In the genomic region with DNA sequence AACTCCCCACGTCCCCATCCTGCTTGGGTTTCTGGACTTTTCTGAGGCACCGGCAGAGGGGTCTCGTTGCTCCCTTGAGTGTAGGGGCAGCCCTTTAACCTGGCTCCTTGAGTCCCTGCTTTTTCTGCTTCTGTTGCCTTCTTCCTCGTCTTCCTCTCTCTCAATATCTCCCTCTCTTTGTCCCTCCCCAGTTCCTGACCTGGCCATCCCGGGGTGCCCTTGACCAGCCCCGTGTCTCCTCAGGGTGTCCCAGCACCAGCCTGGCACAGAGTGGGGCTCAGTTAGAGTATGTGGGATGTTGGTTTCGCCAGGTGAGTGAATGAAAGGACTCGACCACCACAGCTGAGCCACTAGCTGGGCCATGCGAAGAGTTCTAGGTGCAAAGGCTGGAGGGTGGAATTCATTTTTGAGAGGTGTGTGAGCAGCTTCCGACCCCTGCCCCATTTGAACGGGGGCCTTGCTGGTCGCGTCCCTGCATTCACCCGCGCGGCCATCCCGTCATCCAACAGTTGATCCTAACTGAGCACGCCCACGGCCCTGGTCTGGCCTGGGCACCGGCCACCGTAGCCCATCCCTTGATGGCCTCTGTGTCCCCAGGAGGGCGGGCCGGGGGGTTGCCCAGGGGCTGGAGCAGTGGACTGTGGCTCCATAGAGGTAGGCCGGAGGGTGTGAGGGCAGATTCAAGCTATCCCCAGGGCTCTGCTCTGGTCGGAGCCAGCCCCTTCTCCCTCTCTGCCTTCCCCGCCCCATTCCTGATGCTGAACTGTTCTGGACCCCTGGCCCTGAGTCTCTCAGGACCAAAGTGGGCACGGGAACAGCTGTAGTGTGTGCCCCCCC, we compare ENCODE assay signal across 18 cellular contexts. TPM values are rescaled to one million over a fixed set of nuclear protein-coding genes. Genes with fewer than 3 reads are reported as not detected.
DNase-seq lines count a peak whose midpoint lies in the region; ATAC-seq, FAIRE-seq and TF ChIP-seq lines count a peak whose summit lies in the region.
"Had no signal": no experiment of that assay in that cellular context is flagged by ENCODE, and none has a peak within 500 bp of the region (broad histone marks: within the 10 kb centered on the region; RNA-seq: fewer than 3 reads in every experiment).

No MANE protein-coding gene starts in this region.

- no peak overlapping the region for H3K27ac ChIP-seq in Panc1 (ENCODE audit: low read length)
- H3K27ac ChIP-seq in kidney (ENCODE audit: low read depth in 2 of 2, low read length in 2 of 2): no peak overlapping the region
- H3K27ac ChIP-seq in ovary: no peak overlapping the region
- no peak overlapping the region for H3K27ac ChIP-seq in aorta (ENCODE audit: low read depth in 1 of 2, low read length in 2 of 2)
- H3K27ac ChIP-seq in Karpas-422 (ENCODE audit: low read length): no peak overlapping the region
- H3K27ac ChIP-seq: A549 had no signal

- H3K9ac ChIP-seq in kidney (ENCODE audit: low read length in 2 of 2): no peak overlapping the region
- no peak overlapping the region for H3K9ac ChIP-seq in Karpas-422 (ENCODE audit: low read length)

- 84 to 89% (median 85%) methylated on average over 27 of the region's 27 CpGs for WGBS in ovary, 3 donors
- WGBS in aorta, 2 donors: 84 to 87% methylated on average over 27 of the region's 27 CpGs

- H2AFZ ChIP-seq in Karpas-422 (ENCODE audit: low read length): no peak overlapping the region

- TF ChIP-seq EP300 in ovary (IDR thresholded peaks at IDR 0.05): no peak

- no peak for DNase-seq in Panc1 (ENCODE audit: low read depth, low spot score)
- peak; percentile 68 for DNase-seq in kidney
- DNase-seq in ovary: peak in 3 of 5 donors; percentile 43 to 60 (median 51)
- DNase-seq in aorta: peak in 1 of 2 donors; percentile 67
- no peak for DNase-seq in Karpas-422
- no peak for DNase-seq in ureter (ENCODE audit: low spot score)
- DNase-seq: Caco-2, DND-41, GDM1 had no signal

- intact Hi-C loops in Panc1 (cut with micrococcal nuclease; ENCODE audit: unreplicated experiment): no loop called here
- intact Hi-C loops in kidney (cut with DNase I): no loop called here
- intact Hi-C loops in ovary (cut with DNase I): no loop called here
- intact Hi-C loops in aorta (cut with DNase I): no loop called here

- no peak for TF ChIP-seq CTCF in Panc1 (IDR thresholded peaks at IDR 0.05)
- TF ChIP-seq CTCF in kidney (IDR thresholded peaks at IDR 0.05; ENCODE audit: borderline replicate concordance, extremely low read depth, insufficient read depth): no peak
- TF ChIP-seq CTCF in ovary (IDR thresholded peaks at IDR 0.05): no peak

- POLR2A ChIA-PET in Panc1 (lab: Charles Lee): no interaction called here

- no peak for FAIRE-seq in kidney (lab: Jason Lieb, UNC)
- FAIRE-seq: A549, GM12892, H1, HepG2, HTR-8/SVneo had no signal

- no peaks in the 10 kb centered on the region for H3K9me2 ChIP-seq in Karpas-422 (replicated peaks; ENCODE audit: insufficient read depth, low read length)

- H3K4me3 ChIP-seq in Panc1 (ENCODE audit: low read depth in 2 of 2, low read length in 2 of 2): no peak overlapping the region
- no peak overlapping the region for H3K4me3 ChIP-seq in kidney (ENCODE audit: low read length in 2 of 2)
- no peak overlapping the region for H3K4me3 ChIP-seq in ovary
- no peak overlapping the region for H3K4me3 ChIP-seq in aorta (ENCODE audit: low read length in 2 of 2)
- H3K4me3 ChIP-seq in Karpas-422 (ENCODE audit: low read length): no peak overlapping the region
- H3K4me3 ChIP-seq: A549, HAP-1 had no signal

- no peaks in the 10 kb centered on the region for H3K79me2 ChIP-seq in Karpas-422 (ENCODE audit: low read length)

- H3K36me3 ChIP-seq in Panc1 (ENCODE audit: control insufficient read depth, insufficient read depth, low read length): no peaks in the 10 kb centered on the region
- H3K36me3 ChIP-seq in kidney (ENCODE audit: control insufficient read depth in 1 of 2, insufficient read depth in 2 of 2, low read length in 2 of 2): no peaks in the 10 kb centered on the region
- H3K36me3 ChIP-seq in ovary: no peaks in the 10 kb centered on the region
- H3K36me3 ChIP-seq in aorta (ENCODE audit: control insufficient read depth in 1 of 2, insufficient read depth in 2 of 2, low read length in 1 of 2): no peaks in the 10 kb centered on the region
- H3K36me3 ChIP-seq in Karpas-422 (ENCODE audit: insufficient read depth, low read length): no peaks in the 10 kb centered on the region
- H3K36me3 ChIP-seq: HAP-1 had no signal

- BruUV-seq in Panc1 (replicated peaks; lab: Mats Ljungman, UMichigan): no TSS peak

- peak; percentile 11 for TF ChIP-seq POLR2A in ovary (IDR thresholded peaks at IDR 0.05)

- H3K4me2 ChIP-seq in Karpas-422 (ENCODE audit: low read depth, low read length, poor library complexity, severe bottlenecking): no peak overlapping the region
- H3K4me2 ChIP-seq: A549 had no signal

- no peaks in the 10 kb centered on the region for H4K20me1 ChIP-seq in Karpas-422 (ENCODE audit: insufficient read depth, low read depth, low read length)

- H3K9me3 ChIP-seq in Panc1 (ENCODE audit: control insufficient read depth, insufficient read depth, low read depth, low read length) (no peaks in the 10 kb centered on the region), kidney (ENCODE audit: control insufficient read depth in 1 of 2, low read length in 2 of 2) (no peaks in the 10 kb centered on the region), ovary (no peaks in the 10 kb centered on the region), aorta (ENCODE audit: control insufficient read depth, low read length) (no peaks in the 10 kb centered on the region), Karpas-422 (ENCODE audit: low read length) (no peaks in the 10 kb centered on the region)
- H3K9me3 ChIP-seq: A549, BE2C, Caco-2, HAP-1 had no signal

- in situ Hi-C loops in Panc1 (cut with HindIII; ENCODE audit: low pct_unique_long_range_greater_than_20kb, low sequenced_read_pairs): no loop called here

- ATAC-seq in Panc1 (peak; percentile 32; the same call in 1 of the 2 replicates), aorta (ENCODE audit: low FRiP score) (peak; percentile 34), HG02798 (IDR thresholded peaks at IDR 0.05; ENCODE audit: poor library complexity, unreplicated experiment) (no peak)
- ATAC-seq: A549, HepG2 had no signal

- H3K27me3 ChIP-seq in Panc1 (ENCODE audit: control insufficient read depth, insufficient read depth, low read length) (no peaks in the 10 kb centered on the region), ovary (no peaks in the 10 kb centered on the region), aorta (ENCODE audit: control insufficient read depth in 1 of 2, insufficient read depth in 2 of 2, low read length in 1 of 2) (no peaks in the 10 kb centered on the region), Karpas-422 (ENCODE audit: low read length) (no peaks in the 10 kb centered on the region)
- H3K27me3 ChIP-seq: BE2C had no signal

- CTCF ChIA-PET in Panc1 (lab: Charles Lee): interaction anchor here (0.6 kb wide), 1 partner anchor 450 kb away, joined by 4 read pairs; no protein-coding TSS in a partner anchor

- H3K4me1 ChIP-seq in Panc1 (ENCODE audit: control insufficient read depth, insufficient read depth, low read length): 0 out of 2 replicates have a peak, but pooled peaks cover under 1% of the 10 kb centered on the region
- H3K4me1 ChIP-seq in kidney (ENCODE audit: control insufficient read depth in 1 of 2, insufficient read depth in 1 of 2, low read depth in 1 of 2, low read length in 2 of 2): no peaks in the 10 kb centered on the region
- H3K4me1 ChIP-seq in ovary (ENCODE audit: insufficient read depth): no peaks in the 10 kb centered on the region
- H3K4me1 ChIP-seq in aorta (ENCODE audit: control insufficient read depth in 1 of 2, insufficient read depth in 2 of 2, low read length in 2 of 2): no peaks in the 10 kb centered on the region
- H3K4me1 ChIP-seq in Karpas-422 (ENCODE audit: low read length): no peaks in the 10 kb centered on the region
- H3K4me1 ChIP-seq: A549 had no signal

RNA-seq across cellular contexts. Expression of gene MEG3, which starts 8.7 kb away (rescaled TPM):
- total RNA-seq in Panc1 (2021; ENCODE audit: unreplicated experiment): 62.4 TPM
- 35.4 TPM for polyA plus RNA-seq in Panc1 (2012; ENCODE audit: insufficient read length)
- total RNA-seq in kidney: 24.0 TPM
- polyA plus RNA-seq in kidney (ENCODE audit: insufficient read depth, low read depth, low replicate concordance): 29.6 TPM
- total RNA-seq in ovary: 1,000 to 10,000 TPM in 3 of 7 donors, 100 to 1,000 TPM in 4; 186 to 1,950 (median 421) TPM
- polyA plus RNA-seq in ovary: 100 to 1,000 TPM; 196 to 293 TPM
- total RNA-seq in aorta: 100 to 1,000 TPM in 1 of 2 donors, 10 to 100 TPM in 1; 51.2 to 246 TPM
- 100 to 1,000 TPM in 1 of 2 donors, 10 to 100 TPM in 1; 21.4 to 454 TPM for polyA plus RNA-seq in aorta
- not detected in 2 replicates for total RNA-seq in Karpas-422 (2014; rRNA removed; shearing (Covaris generic); ENCODE audit: low replicate concordance)
- total RNA-seq in ureter: 77.9 TPM
- total RNA-seq: Caco-2, HepG2 had no signal
- polyA plus RNA-seq: CD8-positive, alpha-beta memory T cell had no signal

Comparison
In these comparisons a context has a peak if more than half of its experiments do, and no peak if none do; other contexts are left out.
1. DNase-seq: peak in kidney (single experiment) and ovary (3 of 5); none in Panc1 (single experiment), Karpas-422 (single experiment) and ureter (single experiment).
2. RNA of gene MEG3, which starts 8.7 kb away (total RNA-seq): 186 to 1,950 TPM in ovary, 51.2 to 246 TPM in aorta, 77.9 TPM in ureter (single experiment), 62.4 TPM in Panc1 (single experiment) and 24.0 TPM in kidney (single experiment); not detected in Karpas-422; every median in the first group is over 10 times any median in the second.